Comparison of ENCODE assay signal across 20 cellular contexts in the genomic region with DNA sequence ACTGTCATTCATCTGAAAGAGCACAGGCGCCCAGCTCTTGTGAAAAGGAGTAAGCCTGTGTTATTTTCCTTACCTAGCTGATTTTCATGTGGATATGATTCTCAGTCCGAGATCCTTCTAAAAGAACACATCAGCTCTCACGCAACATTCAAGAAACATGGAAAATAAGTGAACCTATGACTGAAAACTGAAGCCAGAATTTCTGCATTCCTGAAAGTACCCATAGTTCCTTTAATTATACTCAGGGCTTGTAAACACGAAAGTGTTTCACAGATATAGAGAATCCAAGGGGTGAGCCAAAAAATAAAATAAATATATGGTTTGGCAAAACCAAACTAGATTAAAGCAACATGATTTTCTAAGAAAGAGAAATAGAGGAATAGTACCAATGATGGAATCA.
A peak's percentile ranks its signal among the peaks of the same experiment; 100 is the strongest.
DNase-seq lines count a peak whose midpoint lies in the region; TF ChIP-seq lines count a peak whose summit lies in the region.
"Had no signal": no experiment of that assay in that cellular context is flagged by ENCODE, and none has a peak within 500 bp of the region (broad histone marks: within the 10 kb centered on the region; RNA-seq: fewer than 3 reads in every experiment).

No MANE protein-coding gene starts in this region.

- TF ChIP-seq CTCF in hepatocyte (IDR thresholded peaks at IDR 0.05; ENCODE audit: poor library complexity): no peak
- TF ChIP-seq CTCF in smooth muscle cell (IDR thresholded peaks at IDR 0.05; ENCODE audit: borderline replicate concordance, insufficient read depth, poor library complexity, severe bottlenecking): no peak
- no peak for TF ChIP-seq CTCF in suprapubic skin (IDR thresholded peaks at IDR 0.05)

- WGBS in hepatocyte (ENCODE audit: low lambda C conversion rate, missing lambda C conversion rate): 58% methylated on average over 4 of the region's 4 CpGs
- WGBS in smooth muscle cell (ENCODE audit: low lambda C conversion rate): 54% methylated on average over 4 of the region's 4 CpGs
- 37% methylated on average over 4 of the region's 4 CpGs for WGBS in suprapubic skin

- H3K4me1 ChIP-seq in hepatocyte (ENCODE audit: insufficient read depth) (no peaks in the 10 kb centered on the region), smooth muscle cell (ENCODE audit: low read depth) (peaks cover under 1% of the 10 kb centered on the region), SJCRH30 (peaks cover 19% of the 10 kb centered on the region), suprapubic skin (no peaks in the 10 kb centered on the region)
- H3K4me1 ChIP-seq: A549, BE2C, Caco-2, HAP-1 had no signal

- no peak for DNase-seq in SK-N-MC (ENCODE audit: low read depth, low spot score)
- DNase-seq in fibroblast of gingiva (ENCODE audit: low read depth): peak; percentile 2
- no peak for DNase-seq in hepatocyte (ENCODE audit: low spot score)
- DNase-seq in smooth muscle cell (lab: John Stamatoyannopoulos, UW; ENCODE audit: unreplicated experiment): no peak
- no peak for DNase-seq in SJCRH30
- no peak for DNase-seq in suprapubic skin (ENCODE audit: low spot score in 2 of 2)
- DNase-seq in NCI-H69 (lab: John Stamatoyannopoulos, UW): no peak
- DNase-seq: 8988T; ACHN; AML-193; BE2C; C1 segment of cervical spinal cord; Caco-2; CD4-positive, alpha-beta memory T cell; DMS153; DND-41; GOT3; HFFc6 had no signal

- H3K4me3 ChIP-seq in SK-N-MC (no peak overlapping the region), hepatocyte (no peak overlapping the region), smooth muscle cell (no peak overlapping the region), SJCRH30 (no peak overlapping the region), suprapubic skin (no peak overlapping the region)
- H3K4me3 ChIP-seq: A549, HAP-1 had no signal

- no peaks in the 10 kb centered on the region for H3K27me3 ChIP-seq in hepatocyte
- no peaks in the 10 kb centered on the region for H3K27me3 ChIP-seq in smooth muscle cell (ENCODE audit: low read depth)
- H3K27me3 ChIP-seq in SJCRH30: no peaks in the 10 kb centered on the region
- no peaks in the 10 kb centered on the region for H3K27me3 ChIP-seq in suprapubic skin
- H3K27me3 ChIP-seq: BE2C had no signal

- no peak overlapping the region for H3K4me2 ChIP-seq in hepatocyte
- H3K4me2 ChIP-seq in smooth muscle cell: no peak overlapping the region
- H3K4me2 ChIP-seq: A549 had no signal

- H3K36me3 ChIP-seq in SK-N-MC (ENCODE audit: insufficient read depth, low read length) (0 out of 2 replicates have a peak, but pooled peaks cover 3% of the 10 kb centered on the region), hepatocyte (replicated peaks; ENCODE audit: insufficient read depth, low read depth) (no peaks in the 10 kb centered on the region), smooth muscle cell (ENCODE audit: low read depth) (no peaks in the 10 kb centered on the region), SJCRH30 (no peaks in the 10 kb centered on the region), suprapubic skin (no peaks in the 10 kb centered on the region)
- H3K36me3 ChIP-seq: BE2C, HAP-1 had no signal

- peak overlapping the region; percentile 53 for H3K27ac ChIP-seq in SK-N-MC
- peak overlapping the region; percentile 33 for H3K27ac ChIP-seq in hepatocyte
- H3K27ac ChIP-seq in smooth muscle cell (ENCODE audit: low read depth): peak overlapping the region; percentile 54
- H3K27ac ChIP-seq in SJCRH30: no peak overlapping the region
- no peak overlapping the region for H3K27ac ChIP-seq in suprapubic skin
- H3K27ac ChIP-seq: A549 had no signal

- H4K20me1 ChIP-seq in hepatocyte (ENCODE audit: insufficient read depth, poor library complexity, severe bottlenecking): no peaks in the 10 kb centered on the region
- no peaks in the 10 kb centered on the region for H4K20me1 ChIP-seq in smooth muscle cell (ENCODE audit: low read depth)

- TF ChIP-seq EP300 in suprapubic skin (IDR thresholded peaks at IDR 0.05): no peak

- H3K9ac ChIP-seq in SK-N-MC (ENCODE audit: insufficient read length) (no peak overlapping the region), smooth muscle cell (ENCODE audit: low read depth) (no peak overlapping the region)

- H3F3A ChIP-seq in smooth muscle cell (ENCODE audit: low read depth): no peaks in the 10 kb centered on the region

- no peak for TF ChIP-seq POLR2A in suprapubic skin (IDR thresholded peaks at IDR 0.05)

- H2AFZ ChIP-seq in hepatocyte (no peak overlapping the region), smooth muscle cell (ENCODE audit: low read depth) (peak overlapping the region; percentile 23)

- H3K9me3 ChIP-seq in SK-N-MC (ENCODE audit: low read depth, low read length) (peaks cover 3% of the 10 kb centered on the region; the same call in 1 of the 2 replicates), hepatocyte (ENCODE audit: low read depth) (no peaks in the 10 kb centered on the region), smooth muscle cell (replicated peaks; ENCODE audit: low read depth) (no peaks in the 10 kb centered on the region), SJCRH30 (replicated peaks) (no peaks in the 10 kb centered on the region), suprapubic skin (no peaks in the 10 kb centered on the region)
- H3K9me3 ChIP-seq: A549, BE2C, Caco-2, HAP-1 had no signal

- H3K79me2 ChIP-seq in hepatocyte (no peaks in the 10 kb centered on the region), smooth muscle cell (ENCODE audit: low read depth) (no peaks in the 10 kb centered on the region)

- H3K9me2 ChIP-seq in hepatocyte (replicated peaks; ENCODE audit: insufficient read depth): no peaks in the 10 kb centered on the region

Comparison
In these comparisons a context has a peak if more than half of its experiments do, and no peak if none do; other contexts are left out.
1. H3K27ac ChIP-seq: peak in SK-N-MC (single experiment), hepatocyte (single experiment) and smooth muscle cell (single experiment); none in SJCRH30 (single experiment) and suprapubic skin (single experiment).